1 cellular context compared by ENCODE assay signal in genomic region chr14:104137297-104138097, GRCh38.
TF ChIP-seq lines count a peak whose summit lies in the region.

No MANE protein-coding gene starts in this region.

TF ChIP-seq in IMR-90, 13 proteins besides CTCF, POLR2A, EP300 and RAD21 (continued from another document):
- no peak for TF ChIP-seq USF2 (IDR thresholded peaks at IDR 0.05; ENCODE audit: low read depth, low read length)
- TF ChIP-seq RCOR1 (IDR thresholded peaks at IDR 0.05; ENCODE audit: insufficient replicate concordance, low read length): no peak
- TF ChIP-seq CHD1 (IDR thresholded peaks at IDR 0.05; ENCODE audit: low read depth, low read length): no peak
- TF ChIP-seq ELK1 (IDR thresholded peaks at IDR 0.05; ENCODE audit: borderline replicate concordance, low read depth, low read length): no peak
- no peak for TF ChIP-seq BHLHE40 (IDR thresholded peaks at IDR 0.05; ENCODE audit: low read depth, low read length)
- no peak for TF ChIP-seq FOS (IDR thresholded peaks at IDR 0.05; ENCODE audit: low read depth, low read length)
- no peak for TF ChIP-seq SMC3 (IDR thresholded peaks at IDR 0.05; ENCODE audit: low read depth, low read length)
- TF ChIP-seq CEBPB (IDR thresholded peaks at IDR 0.05; ENCODE audit: low read depth, low read length): no peak
- no peak for TF ChIP-seq MAZ (IDR thresholded peaks at IDR 0.05; ENCODE audit: borderline replicate concordance, low read depth, low read length)
- TF ChIP-seq NFE2L2 (IDR thresholded peaks at IDR 0.05; ENCODE audit: low read depth, low read length): no peak
